ENCODE assay signal across 8 cellular contexts in the genomic region with DNA sequence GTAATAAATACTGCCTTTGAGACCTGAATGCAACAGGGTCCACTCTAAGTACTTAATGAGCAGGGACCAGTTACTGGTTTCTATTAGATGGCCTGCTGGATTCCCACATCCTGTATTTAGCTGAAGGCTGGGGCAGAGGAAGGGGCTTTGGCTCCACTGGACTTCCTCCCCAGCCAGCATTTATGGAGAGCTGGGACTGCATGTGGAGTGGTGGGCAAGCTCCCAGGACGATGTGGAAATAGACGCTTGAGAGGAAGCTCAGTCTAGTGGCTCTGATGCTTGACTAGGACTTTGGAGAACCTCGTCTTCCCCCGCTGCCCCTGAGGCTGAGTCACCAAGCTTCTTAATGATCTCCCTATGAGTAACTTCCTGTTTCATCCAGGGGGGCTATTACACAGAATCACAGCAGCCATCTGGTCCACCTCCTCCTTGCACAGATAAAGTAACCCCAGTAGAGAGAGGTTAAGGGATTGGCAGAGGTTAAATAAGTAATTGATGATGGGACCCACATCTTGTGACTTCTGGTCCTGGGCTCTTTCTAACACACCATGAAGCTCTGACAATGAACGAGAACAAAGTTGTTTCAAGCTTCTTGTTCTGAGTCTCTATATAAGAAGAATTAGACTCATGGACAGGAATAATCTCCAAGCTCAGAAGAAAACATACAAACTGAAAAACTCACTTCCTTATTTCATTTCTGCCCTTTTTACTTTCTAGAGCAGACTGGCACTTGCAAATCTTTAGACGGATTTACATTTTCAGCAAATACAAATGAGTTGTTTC.
DNase-seq lines count a peak whose midpoint lies in the region; ATAC-seq and TF ChIP-seq lines count a peak whose summit lies in the region.

No MANE protein-coding gene starts in this region.

- DNase-seq in AG04450 (ENCODE audit: low read depth, low spot score) (peak; percentile 93), GM13977 (ENCODE audit: low spot score) (peak; percentile 71), NB4 (ENCODE audit: low read depth) (peak; percentile 89), astrocyte of the hippocampus (ENCODE audit: low read depth, low spot score) (peak; percentile 83), left colon (peak; percentile 54 to 65), stomach (peak; percentile 49), LoVo (ENCODE audit: low spot score) (no peak)

- intact Hi-C loops in left colon (cut with DNase I, micrococcal nuclease) (no loop called here), stomach (cut with DNase I; ENCODE audit: low total_unique reads) (no loop called here)

- POLR2A ChIA-PET in AG04450 (lab: Yijun Ruan, JAX): interaction anchor here (0.8 to 1.3 kb wide), 6 partner anchors 10 to 364 kb away, joined by 3 to 4 read pairs (median 3); no protein-coding TSS in a partner anchor

- H3K4me1 ChIP-seq in stomach: peaks cover 10 to 55% (median 41%) of the 10 kb centered on the region in 4 donors

- H3K27me3 ChIP-seq in AG04450 (ENCODE audit: control insufficient read depth, insufficient read depth, low read length) (no peaks in the 10 kb centered on the region), stomach (no peaks in the 10 kb centered on the region)

- in situ Hi-C loops in GM13977 (cut with MboI; ENCODE audit: low pct_unique_long_range_greater_than_20kb, low sequenced_read_pairs, unreplicated experiment): loop anchor here (10.0 kb wide), 1 partner anchor 62 kb away; no protein-coding TSS in a partner anchor

- H3K27ac ChIP-seq in AG04450 (ENCODE audit: low read depth, low read length) (peak overlapping the region; percentile 87), stomach (peak overlapping the region; percentile 13 to 76 (median 52))

- H3K36me3 ChIP-seq in stomach: no peaks in the 10 kb centered on the region

- ATAC-seq in HG02623 (IDR thresholded peaks at IDR 0.05; ENCODE audit: unreplicated experiment) (peak; percentile 70), left colon (peak; percentile 31)

- TF ChIP-seq EP300 in stomach (IDR thresholded peaks at IDR 0.05): no peak

- TF ChIP-seq POLR2A in NB4 (IDR thresholded peaks at IDR 0.05; ENCODE audit: extremely low read depth, insufficient read length) (no peak), stomach (IDR thresholded peaks at IDR 0.05) (no peak)

- CTCF ChIA-PET in AG04450 (lab: Charles Lee): interaction anchor here (0.6 kb wide), 1 partner anchor 50 kb away, joined by 3 read pairs; no protein-coding TSS in a partner anchor

- no peak for TF ChIP-seq CTCF in AG04450 (IDR thresholded peaks at IDR 0.05; ENCODE audit: low read depth, low read length)
- TF ChIP-seq CTCF in GM13977 (IDR thresholded peaks at IDR 0.05; ENCODE audit: extremely low read depth, insufficient read depth, missing control alignments): no peak
- no peak for TF ChIP-seq CTCF in NB4 (IDR thresholded peaks at IDR 0.05; ENCODE audit: low read depth, low read length)
- TF ChIP-seq CTCF in stomach (IDR thresholded peaks at IDR 0.05): no peak

- WGBS in stomach, 5 donors: 32 to 58% (median 42%) methylated on average over 6 of the region's 6 CpGs

- no peak overlapping the region for H3K4me3 ChIP-seq in AG04450 (ENCODE audit: low read depth, low read length)
- H3K4me3 ChIP-seq in NB4 (ENCODE audit: low read depth, low read length): no peak overlapping the region
- no peak overlapping the region for H3K4me3 ChIP-seq in stomach

- H3K9me3 ChIP-seq in AG04450 (ENCODE audit: control insufficient read depth, insufficient read depth, low read length): no peaks in the 10 kb centered on the region
- H3K9me3 ChIP-seq in stomach: no peaks in the 10 kb centered on the region
